Comparison of ENCODE assay signal across 25 cellular contexts in genomic region chr12:21884942-21885341, GRCh38. TPM values are rescaled to one million over a fixed set of nuclear protein-coding genes. Genes with fewer than 3 reads are reported as not detected.
A peak's percentile ranks its signal among the peaks of the same experiment; 100 is the strongest.
DNase-seq lines count a peak whose midpoint lies in the region; ATAC-seq and TF ChIP-seq lines count a peak whose summit lies in the region.
"Had no signal": no experiment of that assay in that cellular context is flagged by ENCODE, and none has a peak within 500 bp of the region (broad histone marks: within the 10 kb centered on the region; RNA-seq: fewer than 3 reads in every experiment).

No MANE protein-coding gene starts in this region.

- H3K4me1 ChIP-seq in left ventricle myocardium inferior (peaks cover 81% of the 10 kb centered on the region), psoas muscle (peaks cover 30% of the 10 kb centered on the region)
- H3K4me1 ChIP-seq: BE2C had no signal

- H3K27me3 ChIP-seq in left ventricle myocardium inferior (ENCODE audit: low read depth): no peaks in the 10 kb centered on the region
- H3K27me3 ChIP-seq in psoas muscle (ENCODE audit: insufficient read depth in 3 of 3, low read length in 2 of 3): no peaks in the 10 kb centered on the region
- H3K27me3 ChIP-seq: BE2C had no signal

- TF ChIP-seq CTCF in left ventricle myocardium inferior (IDR thresholded peaks at IDR 0.05; ENCODE audit: borderline replicate concordance) (no peak), psoas muscle (IDR thresholded peaks at IDR 0.05) (no peak)

- ATAC-seq in Right ventricle myocardium superior (ENCODE audit: poor library complexity) (peak; percentile 2), psoas muscle (no peak)

- intact Hi-C loops in Right ventricle myocardium superior (cut with DNase I) (no loop called here), cardiac septum (cut with DNase I) (loop anchor here (5.0 kb wide), 1 partner anchor 113 kb away; the partner anchor contains the start of gene KCNJ8), left ventricle myocardium inferior (cut with micrococcal nuclease) (no loop called here), psoas muscle (cut with DNase I) (loop anchor here in 1 of 2 donors (5.0 kb wide), 1 partner anchor 102 kb away; no protein-coding TSS in a partner anchor)

- H3K4me3 ChIP-seq in left ventricle myocardium inferior (no peak overlapping the region), psoas muscle (no peak overlapping the region)
- H3K4me3 ChIP-seq: SK-N-MC had no signal

- no peak for DNase-seq in Right ventricle myocardium superior
- DNase-seq in cardiac septum (ENCODE audit: low spot score): no peak
- no peak for DNase-seq in left ventricle myocardium inferior
- DNase-seq in psoas muscle: no peak
- DNase-seq in activated effector memory CD4-positive, alpha-beta T cell treated with anti-CD3 and anti-CD28 coated beads, Interleukin-2, amount 50 U/mL, for 16 hours: no peak
- DNase-seq in SHP77 (lab: John Stamatoyannopoulos, UW): no peak
- no peak for DNase-seq in NCI-H1436 (lab: John Stamatoyannopoulos, UW)
- DNase-seq: 8988T; ACHN; BE2C; CD8-positive, alpha-beta memory T cell; DMS79 treated with DMSO at 0.1 percent for 48 hours; GF-D8; Karpas-422; NCI-H1092 treated with DMSO at 0.1 percent for 48 hours; NCI-H1436 treated with DMSO at 0.1 percent for 48 hours; NCI-H187 treated with DMSO at 0.1 percent for 48 hours; NCI-H446; NCI-H524 treated with DMSO at 0.1 percent for 48 hours; NCI-H774; RPMI8226; SIG-M5 had no signal

- no peaks in the 10 kb centered on the region for H3K9me3 ChIP-seq in left ventricle myocardium inferior (replicated peaks)
- no peaks in the 10 kb centered on the region for H3K9me3 ChIP-seq in psoas muscle
- H3K9me3 ChIP-seq: BE2C had no signal

- H3K36me3 ChIP-seq in left ventricle myocardium inferior (peaks cover 7% of the 10 kb centered on the region), psoas muscle (ENCODE audit: insufficient read depth in 1 of 2, low read depth in 1 of 2) (peaks cover 0 to 25% of the 10 kb centered on the region in 2 donors)
- H3K36me3 ChIP-seq: BE2C had no signal

- 10 to 24% (median 13%) methylated on average over 1 of the region's 1 CpG for WGBS in psoas muscle, 3 donors

- peak overlapping the region; percentile 90 for H3K27ac ChIP-seq in left ventricle myocardium inferior (replicated peaks)
- peak overlapping the region; percentile 10 for H3K27ac ChIP-seq in psoas muscle
- H3K27ac ChIP-seq: SK-N-MC had no signal

RNA-seq across cellular contexts. Expression of gene ABCC9, which starts 56.3 kb away (rescaled TPM):
- total RNA-seq in Right ventricle myocardium superior (77.6 TPM), cardiac septum (66.2 TPM), left ventricle myocardium inferior (81.8 TPM), psoas muscle (10 to 100 TPM; 52.7 to 94.9 (median 88.8) TPM)
- 10 to 100 TPM in 2 of 3 donors, 1 to 10 TPM in 1; 4.5 to 20.0 (median 14.7) TPM for polyA plus RNA-seq in psoas muscle
- total RNA-seq: CD8-positive, alpha-beta memory T cell; HT-29 had no signal
- polyA plus RNA-seq: CD14-positive monocyte; CD8-positive, alpha-beta memory T cell had no signal
